21 cellular contexts compared by ENCODE assay signal in the genomic region with DNA sequence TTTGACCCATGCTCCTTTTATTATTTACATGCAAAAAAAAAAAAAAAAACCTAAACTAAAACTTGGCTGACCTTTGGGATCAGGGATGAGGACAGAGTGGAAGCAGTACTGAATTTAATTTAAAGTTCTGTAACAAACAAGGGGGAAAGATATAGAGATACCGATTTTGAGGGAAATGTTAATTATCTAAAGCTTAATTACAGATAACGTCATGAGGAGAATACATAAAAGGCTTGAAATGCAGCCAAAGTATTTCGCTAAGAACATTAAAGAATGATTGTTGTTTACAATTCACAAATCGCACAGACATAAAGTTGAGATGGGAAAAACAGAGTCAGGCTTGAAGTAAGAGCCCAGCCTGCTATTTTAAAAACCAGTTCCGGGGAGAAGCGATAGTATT.
DNase-seq lines count a peak whose midpoint lies in the region; ATAC-seq and TF ChIP-seq lines count a peak whose summit lies in the region.
"Had no signal": no experiment of that assay in that cellular context is flagged by ENCODE, and none has a peak within 500 bp of the region (broad histone marks: within the 10 kb centered on the region; RNA-seq: fewer than 3 reads in every experiment).

No MANE protein-coding gene starts in this region.

- DNase-seq in NCI-H460 (ENCODE audit: extremely low read depth, low read depth) (peak; percentile 25), dorsolateral prefrontal cortex (no peak), DMS 273 (lab: John Stamatoyannopoulos, UW; ENCODE audit: unreplicated experiment) (no peak), GM19240 (ENCODE audit: insufficient read length, low spot score) (no peak), GM13976 (ENCODE audit: low spot score) (no peak)
- DNase-seq: C1 segment of cervical spinal cord; CD8-positive, alpha-beta T cell; GOT3; NCI-H1092; NCI-H2029; NCI-H2227 treated with DMSO at 0.1 percent for 48 hours; NCI-H510A; NCI-H82; RPMI8226; SHP77; T-helper 1 cell had no signal

- intact Hi-C loops in dorsolateral prefrontal cortex (cut with DNase I): no loop called here

- no peaks in the 10 kb centered on the region for H3K27me3 ChIP-seq in dorsolateral prefrontal cortex

- H3K36me3 ChIP-seq in HEK293 (ENCODE audit: control insufficient read depth in 2 of 2, insufficient read depth in 1 of 2, low read length in 2 of 2): no peaks in the 10 kb centered on the region
- H3K36me3 ChIP-seq: HAP-1 had no signal

- H3K27ac ChIP-seq in 22Rv1 (peak overlapping the region; percentile 40; the same call in 1 of the 2 replicates), HEK293 (ENCODE audit: extremely low read depth, low read depth, low read length) (no peak overlapping the region), dorsolateral prefrontal cortex (no peak overlapping the region)
- H3K27ac ChIP-seq: KMS-11 had no signal

- H3K4me1 ChIP-seq in HEK293 (ENCODE audit: control insufficient read depth, insufficient read depth, low read length): peaks cover 2% of the 10 kb centered on the region; the same call in 1 of the 2 replicates

- no peak for ATAC-seq in GM19324 (IDR thresholded peaks at IDR 0.05; ENCODE audit: low FRiP score, unreplicated experiment)
- ATAC-seq: CD8-positive, alpha-beta T cell had no signal

- H3K4me3 ChIP-seq in HEK293 (ENCODE audit: low read depth, low read length) (no peak overlapping the region), dorsolateral prefrontal cortex (peak overlapping the region in 31 of 59 donors; percentile 2 to 55 (median 25))
- H3K4me3 ChIP-seq: HAP-1 had no signal

- in situ Hi-C loops in GM13976 (cut with MboI; ENCODE audit: low sequenced_read_pairs, unreplicated experiment): no loop called here

- no peaks in the 10 kb centered on the region for H3K9me3 ChIP-seq in HEK293 (ENCODE audit: control insufficient read depth, insufficient read depth, low read depth, low read length)
- H3K9me3 ChIP-seq: HAP-1 had no signal

- POLR2A ChIA-PET in HEK293 (lab: Yijun Ruan, JAX): no interaction called here

- CTCF ChIA-PET in HEK293 (lab: Yijun Ruan, JAX): interaction anchor here (0.6 to 3.3 kb wide), 4 partner anchors 9 to 1620 kb away, joined by 3 to 25 read pairs (median 3); no protein-coding TSS in a partner anchor

- TF ChIP-seq CTCF in 22Rv1 (IDR thresholded peaks at IDR 0.05) (no peak), HEK293 (tag by site-specific recombination; IDR thresholded peaks at IDR 0.05) (no peak), dorsolateral prefrontal cortex (IDR thresholded peaks at IDR 0.05 in 54 of 56, conservative IDR thresholded peaks at IDR 0.05 in 2 of 56; ENCODE audit: low read depth in 1 of 56, partially characterized antibody in 56 of 56) (no peak), GM13976 (IDR thresholded peaks at IDR 0.05; ENCODE audit: borderline replicate concordance, control extremely low read depth, extremely low read depth, insufficient read depth, missing control alignments) (no peak)

TF ChIP-seq in HEK293, 187 proteins besides CTCF, POLR2A, EP300 and RAD21:
- TF ChIP-seq ZNF391 (tag by site-specific recombination; IDR thresholded peaks at IDR 0.05; ENCODE audit: borderline replicate concordance, low read depth): no peak
- TF ChIP-seq ZNF629 (tag by site-specific recombination; IDR thresholded peaks at IDR 0.05): 0 out of 2 replicates have a peak, but pooled peaks have one; percentile 41
- TF ChIP-seq TCF7L2 (IDR thresholded peaks at IDR 0.05; ENCODE audit: borderline replicate concordance, low read depth, low read length): 0 out of 2 replicates have a peak, but pooled peaks have one; percentile 30
- TF ChIP-seq, protein P1, sequence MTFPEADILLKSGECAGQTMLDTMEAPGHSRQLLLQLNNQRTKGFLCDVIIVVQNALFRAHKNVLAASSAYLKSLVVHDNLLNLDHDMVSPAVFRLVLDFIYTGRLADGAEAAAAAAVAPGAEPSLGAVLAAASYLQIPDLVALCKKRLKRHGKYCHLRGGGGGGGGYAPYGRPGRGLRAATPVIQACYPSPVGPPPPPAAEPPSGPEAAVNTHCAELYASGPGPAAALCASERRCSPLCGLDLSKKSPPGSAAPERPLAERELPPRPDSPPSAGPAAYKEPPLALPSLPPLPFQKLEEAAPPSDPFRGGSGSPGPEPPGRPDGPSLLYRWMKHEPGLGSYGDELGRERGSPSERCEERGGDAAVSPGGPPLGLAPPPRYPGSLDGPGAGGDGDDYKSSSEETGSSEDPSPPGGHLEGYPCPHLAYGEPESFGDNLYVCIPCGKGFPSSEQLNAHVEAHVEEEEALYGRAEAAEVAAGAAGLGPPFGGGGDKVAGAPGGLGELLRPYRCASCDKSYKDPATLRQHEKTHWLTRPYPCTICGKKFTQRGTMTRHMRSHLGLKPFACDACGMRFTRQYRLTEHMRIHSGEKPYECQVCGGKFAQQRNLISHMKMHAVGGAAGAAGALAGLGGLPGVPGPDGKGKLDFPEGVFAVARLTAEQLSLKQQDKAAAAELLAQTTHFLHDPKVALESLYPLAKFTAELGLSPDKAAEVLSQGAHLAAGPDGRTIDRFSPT (tag by site-specific recombination; IDR thresholded peaks at IDR 0.05): peak; percentile 81
- TF ChIP-seq BCL11A (tag by site-specific recombination; IDR thresholded peaks at IDR 0.05; ENCODE audit: low read depth): peak; percentile 64; the same call in 1 of the 2 replicates
- TF ChIP-seq, protein P2, sequence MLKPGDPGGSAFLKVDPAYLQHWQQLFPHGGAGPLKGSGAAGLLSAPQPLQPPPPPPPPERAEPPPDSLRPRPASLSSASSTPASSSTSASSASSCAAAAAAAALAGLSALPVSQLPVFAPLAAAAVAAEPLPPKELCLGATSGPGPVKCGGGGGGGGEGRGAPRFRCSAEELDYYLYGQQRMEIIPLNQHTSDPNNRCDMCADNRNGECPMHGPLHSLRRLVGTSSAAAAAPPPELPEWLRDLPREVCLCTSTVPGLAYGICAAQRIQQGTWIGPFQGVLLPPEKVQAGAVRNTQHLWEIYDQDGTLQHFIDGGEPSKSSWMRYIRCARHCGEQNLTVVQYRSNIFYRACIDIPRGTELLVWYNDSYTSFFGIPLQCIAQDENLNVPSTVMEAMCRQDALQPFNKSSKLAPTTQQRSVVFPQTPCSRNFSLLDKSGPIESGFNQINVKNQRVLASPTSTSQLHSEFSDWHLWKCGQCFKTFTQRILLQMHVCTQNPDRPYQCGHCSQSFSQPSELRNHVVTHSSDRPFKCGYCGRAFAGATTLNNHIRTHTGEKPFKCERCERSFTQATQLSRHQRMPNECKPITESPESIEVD (tag by site-specific recombination; IDR thresholded peaks at IDR 0.05): peak; percentile 80
- TF ChIP-seq OSR2 (tag by site-specific recombination; IDR thresholded peaks at IDR 0.05): peak; percentile 59; the same call in 1 of the 2 replicates
- no peak for TF ChIP-seq ZNF140 (tag by site-specific recombination; IDR thresholded peaks at IDR 0.05)
- TF ChIP-seq WT1 (tag by site-specific recombination; IDR thresholded peaks at IDR 0.05): 0 out of 2 replicates have a peak, but pooled peaks have one; percentile 43
- TF ChIP-seq KLF8 (tag by site-specific recombination; IDR thresholded peaks at IDR 0.05): 0 out of 2 replicates have a peak, but pooled peaks have one; percentile 22
- TF ChIP-seq SP2 (tag by site-specific recombination; IDR thresholded peaks at IDR 0.05): no peak
- peak; percentile 58; the same call in 1 of the 2 replicates for TF ChIP-seq ZNF366 (tag by site-specific recombination; conservative IDR thresholded peaks at IDR 0.05)
- TF ChIP-seq, protein P3, sequence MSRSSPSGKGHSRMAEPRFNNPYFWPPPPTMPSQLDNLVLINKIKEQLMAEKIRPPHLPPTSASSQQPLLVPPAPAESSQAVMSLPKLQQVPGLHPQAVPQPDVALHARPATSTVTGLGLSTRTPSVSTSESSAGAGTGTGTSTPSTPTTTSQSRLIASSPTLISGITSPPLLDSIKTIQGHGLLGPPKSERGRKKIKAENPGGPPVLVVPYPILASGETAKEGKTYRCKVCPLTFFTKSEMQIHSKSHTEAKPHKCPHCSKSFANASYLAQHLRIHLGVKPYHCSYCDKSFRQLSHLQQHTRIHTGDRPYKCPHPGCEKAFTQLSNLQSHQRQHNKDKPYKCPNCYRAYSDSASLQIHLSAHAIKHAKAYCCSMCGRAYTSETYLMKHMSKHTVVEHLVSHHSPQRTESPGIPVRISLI (tag by site-specific recombination; IDR thresholded peaks at IDR 0.05): peak; percentile 89
- TF ChIP-seq, protein P4, sequence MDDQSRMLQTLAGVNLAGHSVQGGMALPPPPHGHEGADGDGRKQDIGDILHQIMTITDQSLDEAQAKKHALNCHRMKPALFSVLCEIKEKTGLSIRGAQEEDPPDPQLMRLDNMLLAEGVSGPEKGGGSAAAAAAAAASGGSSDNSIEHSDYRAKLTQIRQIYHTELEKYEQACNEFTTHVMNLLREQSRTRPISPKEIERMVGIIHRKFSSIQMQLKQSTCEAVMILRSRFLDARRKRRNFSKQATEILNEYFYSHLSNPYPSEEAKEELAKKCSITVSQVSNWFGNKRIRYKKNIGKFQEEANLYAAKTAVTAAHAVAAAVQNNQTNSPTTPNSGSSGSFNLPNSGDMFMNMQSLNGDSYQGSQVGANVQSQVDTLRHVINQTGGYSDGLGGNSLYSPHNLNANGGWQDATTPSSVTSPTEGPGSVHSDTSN (CRISPR knock-in tag; IDR thresholded peaks at IDR 0.05): no peak
- 0 out of 2 replicates have a peak, but pooled peaks have one; percentile 35 for TF ChIP-seq ZNF2 (tag by site-specific recombination; IDR thresholded peaks at IDR 0.05)
- TF ChIP-seq ZBTB17 (tag by site-specific recombination; IDR thresholded peaks at IDR 0.05): peak; percentile 50; the same call in 1 of the 2 replicates
- TF ChIP-seq SP7 (tag by site-specific recombination; IDR thresholded peaks at IDR 0.05): peak; percentile 95
- no peak for TF ChIP-seq ZNF302 (tag by site-specific recombination; IDR thresholded peaks at IDR 0.05; ENCODE audit: low read depth)
- peak; percentile 53; the same call in 1 of the 2 replicates for TF ChIP-seq ZEB2 (tag by site-specific recombination; IDR thresholded peaks at IDR 0.05)
